Comparison of ENCODE assay signal across 8 cellular contexts in genomic region chr11:43358670-43359431, GRCh38. TPM values are rescaled to one million over a fixed set of nuclear protein-coding genes. Genes with fewer than 3 reads are reported as not detected.
A peak's percentile ranks its signal among the peaks of the same experiment; 100 is the strongest.
DNase-seq lines count a peak whose midpoint lies in the region; ATAC-seq and TF ChIP-seq lines count a peak whose summit lies in the region.

TTC17 (plus strand) TSS chr11:43358920; CDS start chr11:43358955, 35 bp downstream.

- no peak for TF ChIP-seq CTCF in DND-41 (IDR thresholded peaks at IDR 0.05; ENCODE audit: borderline replicate concordance, extremely low read depth, low read length, poor library complexity, severe bottlenecking)
- TF ChIP-seq CTCF in fibroblast of lung (conservative IDR thresholded peaks at IDR 0.05 in 1 of 2, IDR thresholded peaks at IDR 0.05 in 1 of 2; ENCODE audit: low read depth in 1 of 2, low read length in 2 of 2), result no peak

- in situ Hi-C loops in GM23248 (cut with MboI), result no loop called here

- intact Hi-C loops in naive thymus-derived CD4-positive, alpha-beta T cell (cut with micrococcal nuclease), result loop anchor here (1.0 to 5.0 kb wide), 12 partner anchors 34 to 1996 kb away; partner anchors contain the start of genes ACCS (in 2 of the 2), ALKBH3 (in 2 of the 2), API5 (in 2 of the 2) and HSD17B12 (in 2 of the 2)

- peak; percentile 95 for ATAC-seq in DND-41 (ENCODE audit: insufficient read depth, low read depth)
- peak; percentile 98 for ATAC-seq in naive thymus-derived CD4-positive, alpha-beta T cell
- ATAC-seq in stimulated activated naive B cell treated with anti-CD40 and anti-IgM and Interleukin-4, amounts not matched to agents 10 μg/mL and 1 μg/mL and 100 μg/mL, for 72 hours (replicated peaks), result peak; percentile 95 to 96

- 1% methylated on average over 47 to 61 of the region's 66 CpGs for WGBS in GM23248 (ENCODE audit: low coverage in 1 of 2, low lambda C conversion rate in 2 of 2, missing lambda C conversion rate in 2 of 2), 2 experiments

- H3F3A ChIP-seq in GM23248 (ENCODE audit: insufficient read depth), result peaks cover 11% of the 10 kb centered on the region; the same call in 1 of the 2 replicates

- H3K9me3 ChIP-seq in DND-41 (ENCODE audit: insufficient read depth, low read length, severe bottlenecking) (no peaks in the 10 kb centered on the region), GM23248 (ENCODE audit: low read depth) (no peaks in the 10 kb centered on the region), fibroblast of lung (ENCODE audit: control insufficient read depth, insufficient read depth, low read depth, low read length) (no peaks in the 10 kb centered on the region)
- no peaks in the 10 kb centered on the region for H3K9me3 ChIP-seq in naive thymus-derived CD4-positive, alpha-beta T cell (ENCODE audit: control insufficient read depth in 2 of 3, low read length in 3 of 3)

- H4K20me1 ChIP-seq in DND-41 (ENCODE audit: insufficient read depth, low read length) (peaks cover 35% of the 10 kb centered on the region), GM23248 (ENCODE audit: insufficient read depth) (0 out of 2 replicates have a peak, but pooled peaks cover 7% of the 10 kb centered on the region), fibroblast of lung (ENCODE audit: control insufficient read depth, extremely low read depth, insufficient read depth, low read length) (no peaks in the 10 kb centered on the region)

- H3K4me1 ChIP-seq in DND-41 (ENCODE audit: insufficient read depth, low read length) (peaks cover 38% of the 10 kb centered on the region), GM23248 (ENCODE audit: insufficient read depth) (peaks cover 12% of the 10 kb centered on the region), fibroblast of lung (ENCODE audit: control insufficient read depth, extremely low read depth, insufficient read depth, low read length) (no peaks in the 10 kb centered on the region)
- H3K4me1 ChIP-seq in naive thymus-derived CD4-positive, alpha-beta T cell (ENCODE audit: control insufficient read depth in 2 of 2, insufficient read depth in 2 of 2, low read length in 2 of 2), result peaks cover 24 to 27% of the 10 kb centered on the region in 2 donors

- H3K4me2 ChIP-seq in DND-41 (ENCODE audit: insufficient read depth, low read length) (peak within 1 kb of the TSS; percentile 89), GM23248 (ENCODE audit: unreplicated experiment) (peak within 1 kb of the TSS; percentile 91), fibroblast of lung (ENCODE audit: extremely low read depth, insufficient read depth, low read length) (peak within 1 kb of the TSS; percentile 92)

- H3K4me1 Mint-ChIP-seq in naive thymus-derived CD4-positive, alpha-beta T cell, result peaks cover 24 to 60% (median 53%) of the 10 kb centered on the region in 7 donors
- peaks cover 12 to 28% of the 10 kb centered on the region in 2 donors for H3K4me1 Mint-ChIP-seq in stimulated activated naive B cell treated with anti-CD40 and anti-IgM and Interleukin-4, amounts not matched to agents 10 μg/mL and 1 μg/mL and 100 μg/mL, for 72 hours

- H2AFZ ChIP-seq in DND-41 (ENCODE audit: low read depth, low read length) (peak within 1 kb of the TSS; percentile 95), GM23248 (peak within 1 kb of the TSS; percentile 100), fibroblast of lung (ENCODE audit: low read length) (peak within 1 kb of the TSS; percentile 95)

- peaks cover 3 to 10% (median 6%) of the 10 kb centered on the region in 5 donors for H3K36me3 Mint-ChIP-seq in naive thymus-derived CD4-positive, alpha-beta T cell
- peaks cover 3 to 11% of the 10 kb centered on the region in 2 donors for H3K36me3 Mint-ChIP-seq in stimulated activated naive B cell treated with anti-CD40 and anti-IgM and Interleukin-4, amounts not matched to agents 10 μg/mL and 1 μg/mL and 100 μg/mL, for 72 hours

- H3K4me3 Mint-ChIP-seq in naive thymus-derived CD4-positive, alpha-beta T cell, result peak within 1 kb of the TSS; percentile 95 to 100 (median 98)
- H3K4me3 Mint-ChIP-seq in stimulated activated naive B cell treated with anti-CD40 and anti-IgM and Interleukin-4, amounts not matched to agents 10 μg/mL and 1 μg/mL and 100 μg/mL, for 72 hours, result peak within 1 kb of the TSS; percentile 95 to 99

- H3K4me3 ChIP-seq in DND-41 (ENCODE audit: low read depth in 1 of 2, low read length in 2 of 2) (peak within 1 kb of the TSS; percentile 65 to 77), GM23248 (peak within 1 kb of the TSS; percentile 94), fibroblast of lung (replicated peaks in 1 of 4; ENCODE audit: control extremely low read depth in 1 of 4, insufficient read depth in 1 of 4, low read depth in 3 of 4, low read length in 4 of 4) (peak within 1 kb of the TSS; percentile 82 to 96 (median 92))
- H3K4me3 ChIP-seq in naive thymus-derived CD4-positive, alpha-beta T cell (ENCODE audit: low read length), result peak within 1 kb of the TSS; percentile 57

- no peaks in the 10 kb centered on the region for H3K9me3 Mint-ChIP-seq in naive thymus-derived CD4-positive, alpha-beta T cell
- no peaks in the 10 kb centered on the region for H3K9me3 Mint-ChIP-seq in stimulated activated naive B cell treated with anti-CD40 and anti-IgM and Interleukin-4, amounts not matched to agents 10 μg/mL and 1 μg/mL and 100 μg/mL, for 72 hours

- no peaks in the 10 kb centered on the region for H3K27me3 ChIP-seq in DND-41 (ENCODE audit: insufficient read depth, low read length, poor library complexity)
- no peaks in the 10 kb centered on the region for H3K27me3 ChIP-seq in GM23248 (replicated peaks; ENCODE audit: insufficient read depth)
- H3K27me3 ChIP-seq in fibroblast of lung (ENCODE audit: control insufficient read depth, insufficient read depth, low read length), result no peaks in the 10 kb centered on the region
- H3K27me3 ChIP-seq in naive thymus-derived CD4-positive, alpha-beta T cell (ENCODE audit: control insufficient read depth in 2 of 2, insufficient read depth in 2 of 2, low read length in 2 of 2), result no peaks in the 10 kb centered on the region

- no peaks in the 10 kb centered on the region for H3K9me2 ChIP-seq in GM23248 (ENCODE audit: insufficient read depth)

- POLR2A ChIA-PET in naive thymus-derived CD4-positive, alpha-beta T cell (lab: Charles Lee), result interaction anchor here (0.9 to 3.5 kb wide), 10 partner anchors 8 to 523 kb away, joined by 3 to 43 read pairs (median 3); partner anchors contain the start of genes API5 and HSD17B12

- CTCF ChIA-PET in naive thymus-derived CD4-positive, alpha-beta T cell (lab: Charles Lee), result interaction anchor here (1.6 kb wide), 1 partner anchor 47 kb away, joined by 7 read pairs; the partner anchor contains the start of gene API5

- H3K27me3 Mint-ChIP-seq in naive thymus-derived CD4-positive, alpha-beta T cell, result no peaks in the 10 kb centered on the region
- no peaks in the 10 kb centered on the region for H3K27me3 Mint-ChIP-seq in stimulated activated naive B cell treated with anti-CD40 and anti-IgM and Interleukin-4, amounts not matched to agents 10 μg/mL and 1 μg/mL and 100 μg/mL, for 72 hours

- DNase-seq in DND-41 (peak; percentile 94), GM23248 (peak; percentile 99), Kasumi-1 (lab: John Stamatoyannopoulos, UW) (peak; percentile 93), RPMI8226 (peak; percentile 92), fibroblast of lung (ENCODE audit: low read depth in 2 of 2) (peak; percentile 89 to 90)
- peak; percentile 88 to 89 for DNase-seq in activated T-helper 1 cell treated with anti-CD3 and anti-CD28 coated beads, Interleukin-2, amount 50 U/mL, for 16 hours (ENCODE audit: low read depth in 1 of 2, low spot score in 1 of 2)
- peak; percentile 83 to 94 (median 90) for DNase-seq in naive thymus-derived CD4-positive, alpha-beta T cell
- peak; percentile 92 for DNase-seq in stimulated activated naive B cell treated with anti-CD40 and anti-IgM and Interleukin-4, amounts not matched to agents 10 μg/mL and 1 μg/mL and 100 μg/mL, for 72 hours

- H3K27ac Mint-ChIP-seq in naive thymus-derived CD4-positive, alpha-beta T cell, result peak within 1 kb of the TSS; percentile 92 to 99 (median 98)
- H3K27ac Mint-ChIP-seq in stimulated activated naive B cell treated with anti-CD40 and anti-IgM and Interleukin-4, amounts not matched to agents 10 μg/mL and 1 μg/mL and 100 μg/mL, for 72 hours, result peak within 1 kb of the TSS; percentile 100

- peaks cover 7% of the 10 kb centered on the region for H3K36me3 ChIP-seq in DND-41 (ENCODE audit: insufficient read depth, low read length)
- H3K36me3 ChIP-seq in GM23248 (ENCODE audit: low read depth), result no peaks in the 10 kb centered on the region
- H3K36me3 ChIP-seq in fibroblast of lung (ENCODE audit: control insufficient read depth, insufficient read depth, low read length), result no peaks in the 10 kb centered on the region
- H3K36me3 ChIP-seq in naive thymus-derived CD4-positive, alpha-beta T cell (ENCODE audit: control insufficient read depth in 2 of 3, insufficient read depth in 3 of 3, low read length in 3 of 3), result peaks cover 0 to 8% (median 0%) of the 10 kb centered on the region in 3 experiments

- H3K79me2 ChIP-seq in DND-41 (ENCODE audit: insufficient read depth, low read length) (peaks cover 54% of the 10 kb centered on the region), GM23248 (ENCODE audit: insufficient read depth) (peaks cover 51% of the 10 kb centered on the region), fibroblast of lung (ENCODE audit: control insufficient read depth, insufficient read depth, low read length) (peaks cover 49% of the 10 kb centered on the region)

- H3K27ac ChIP-seq in DND-41 (ENCODE audit: low read length) (peak within 1 kb of the TSS; percentile 79), GM23248 (peak within 1 kb of the TSS; percentile 81), fibroblast of lung (ENCODE audit: insufficient read depth, low read length) (peak within 1 kb of the TSS; percentile 94)
- H3K27ac ChIP-seq in naive thymus-derived CD4-positive, alpha-beta T cell (ENCODE audit: low read depth, low read length), result peak within 1 kb of the TSS; percentile 88

- H3K9ac ChIP-seq in DND-41 (ENCODE audit: low read depth, low read length) (peak within 1 kb of the TSS; percentile 77), GM23248 (peak within 1 kb of the TSS; percentile 94), fibroblast of lung (ENCODE audit: insufficient read depth, low read length) (peak within 1 kb of the TSS; percentile 97)

RNA-seq across cellular contexts. Expression of gene TTC17, which starts in this region (rescaled TPM):
- 59.7 and 61.7 TPM in 2 replicates for total RNA-seq in GM23248 (2014; rRNA removed; shearing (Covaris generic))
- polyA plus RNA-seq in GM23248 (2016; fragmentation: Nextera tagmentation; extraction: Ambion mirVana) (38.8 and 39.2 TPM in 2 replicates), fibroblast of lung (48.4 and 72.3 TPM in 2 replicates)
- 108 and 129 TPM in 2 replicates for total RNA-seq in fibroblast of lung
- polyA plus RNA-seq in fibroblast of lung (2012), result 23.4 and 32.8 TPM in 2 replicates
- 31.1 and 39.3 TPM in 2 replicates for polyA minus RNA-seq in fibroblast of lung (ENCODE audit: low replicate concordance)
- 100 to 1,000 TPM in 3 of 5 experiments, 10 to 100 TPM in 2; 85.2 to 132 (median 102) TPM for total RNA-seq in naive thymus-derived CD4-positive, alpha-beta T cell
- 10 to 100 TPM; 45.9 to 62.3 TPM for polyA plus RNA-seq in naive thymus-derived CD4-positive, alpha-beta T cell

Comparison
In these comparisons a context has a peak if more than half of its experiments do, and no peak if none do; other contexts are left out.
1. Peak in every context shown above with its lines: DNase-seq, ATAC-seq, H3K4me3 ChIP-seq and H3K27ac ChIP-seq.